ENCODE assay signal across 20 cellular contexts in the genomic region with DNA sequence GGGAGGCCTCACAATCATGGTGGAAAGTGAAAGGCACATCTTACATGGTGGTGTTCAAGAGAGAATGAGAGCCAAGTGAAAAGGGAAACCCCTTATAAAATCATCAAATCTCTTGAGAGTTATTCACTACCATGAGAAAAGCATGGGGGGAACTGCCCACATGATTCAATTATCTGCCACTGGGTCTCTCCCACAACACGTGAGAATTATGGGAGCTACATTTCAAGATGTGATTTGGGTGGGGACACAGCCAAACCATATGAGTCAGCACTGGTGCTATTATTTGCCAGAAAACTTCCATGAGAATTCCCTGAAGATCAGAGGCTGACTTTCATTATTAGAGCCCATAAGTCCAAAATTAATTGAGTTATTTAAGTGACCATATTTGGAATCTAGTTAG.
A peak's percentile ranks its signal among the peaks of the same experiment; 100 is the strongest.
DNase-seq lines count a peak whose midpoint lies in the region; ATAC-seq and TF ChIP-seq lines count a peak whose summit lies in the region.
"Had no signal": no experiment of that assay in that cellular context is flagged by ENCODE, and none has a peak within 500 bp of the region (broad histone marks: within the 10 kb centered on the region; RNA-seq: fewer than 3 reads in every experiment).

No MANE protein-coding gene starts in this region.

- peak; percentile 19 for DNase-seq in MCF 10A (ENCODE audit: unreplicated experiment)
- DNase-seq in breast epithelium (ENCODE audit: low spot score in 2 of 2) = no peak
- no peak for DNase-seq in WTC11 (ENCODE audit: low spot score)
- DNase-seq in fibroblast of the aortic adventitia (ENCODE audit: low read depth) = peak; percentile 7
- no peak for DNase-seq in foreskin melanocyte
- DNase-seq: ACHN; AML-193; C1 segment of cervical spinal cord; CD8-positive, alpha-beta T cell; DMS 273 treated with DMSO at 0.1 percent for 48 hours; DMS79; EL; GDM1; GM23248; H7; HCEC 1CT had no signal

- no peaks in the 10 kb centered on the region for H3K9me3 ChIP-seq in breast epithelium
- H3K9me3 ChIP-seq: A549 had no signal

- H3K27me3 ChIP-seq in breast epithelium = no peaks in the 10 kb centered on the region

- TF ChIP-seq CTCF in MCF 10A (IDR thresholded peaks at IDR 0.05; ENCODE audit: unreplicated experiment) = no peak
- no peak for TF ChIP-seq CTCF in breast epithelium (IDR thresholded peaks at IDR 0.05)
- TF ChIP-seq CTCF in WTC11 (IDR thresholded peaks at IDR 0.05) = no peak
- no peak for TF ChIP-seq CTCF in fibroblast of the aortic adventitia (IDR thresholded peaks at IDR 0.05; ENCODE audit: insufficient read depth, low read length)

- H3K4me3 Mint-ChIP-seq in MCF 10A (ENCODE audit: unreplicated experiment) (no peak overlapping the region), WTC11 (no peak overlapping the region; the same call in 1 of the 2 replicates)
- H3K4me3 Mint-ChIP-seq: CD8-positive, alpha-beta T cell had no signal

- H3K9me3 Mint-ChIP-seq in MCF 10A (ENCODE audit: unreplicated experiment) (no peaks in the 10 kb centered on the region), WTC11 (peaks cover 39% of the 10 kb centered on the region)

- H3K36me3 Mint-ChIP-seq in MCF 10A (ENCODE audit: insufficient read depth, unreplicated experiment) = no peaks in the 10 kb centered on the region
- peaks cover 94% of the 10 kb centered on the region for H3K36me3 Mint-ChIP-seq in WTC11
- H3K36me3 Mint-ChIP-seq: CD8-positive, alpha-beta T cell had no signal

- TF ChIP-seq POLR2A in breast epithelium (IDR thresholded peaks at IDR 0.05) = no peak

- BruUV-seq in MCF 10A (replicated peaks; lab: Mats Ljungman, UMichigan) = no TSS peak

- no peaks in the 10 kb centered on the region for H3K4me1 ChIP-seq in breast epithelium
- H3K4me1 ChIP-seq: A549 had no signal

- H3K4me3 ChIP-seq in breast epithelium = no peak overlapping the region
- H3K4me3 ChIP-seq in fibroblast of the aortic adventitia (ENCODE audit: low read depth, low read length) = no peak overlapping the region
- H3K4me3 ChIP-seq: A549, GM12878, GM23248 had no signal

- peaks cover 25% of the 10 kb centered on the region for H3K4me1 Mint-ChIP-seq in MCF 10A (ENCODE audit: insufficient read depth, unreplicated experiment)
- peaks cover 56% of the 10 kb centered on the region for H3K4me1 Mint-ChIP-seq in WTC11

- H3K27ac ChIP-seq in breast epithelium = no peak overlapping the region
- H3K27ac ChIP-seq: 22Rv1, A549, GM23248 had no signal

- H3K27me3 Mint-ChIP-seq in MCF 10A (ENCODE audit: insufficient read depth, unreplicated experiment) (no peaks in the 10 kb centered on the region), WTC11 (ENCODE audit: low read depth) (no peaks in the 10 kb centered on the region)

- H3K36me3 ChIP-seq in breast epithelium = no peaks in the 10 kb centered on the region

- ATAC-seq in WTC11 (no peak), HG02571 (IDR thresholded peaks at IDR 0.05; ENCODE audit: unreplicated experiment) (no peak)
- ATAC-seq: A549; CD8-positive, alpha-beta T cell; GM12878 had no signal

- intact Hi-C loops in MCF 10A (cut with micrococcal nuclease) = no loop called here
- intact Hi-C loops in breast epithelium (cut with DNase I; ENCODE audit: low total_unique reads) = no loop called here

- POLR2A ChIA-PET in MCF 10A (lab: Yijun Ruan, JAX) (no interaction called here), WTC11 (lab: Charles Lee) (no interaction called here)

- H3K27ac Mint-ChIP-seq in MCF 10A (ENCODE audit: low read depth, unreplicated experiment) (no peak overlapping the region), WTC11 (peak overlapping the region; percentile 27; the same call in 1 of the 2 replicates)
- H3K27ac Mint-ChIP-seq: CD8-positive, alpha-beta T cell had no signal

- CTCF ChIA-PET in MCF 10A (lab: Yijun Ruan, JAX) (no interaction called here), WTC11 (lab: Charles Lee) (no interaction called here)

TF ChIP-seq in WTC11, 78 proteins besides CTCF, POLR2A, EP300 and RAD21:
- TF ChIP-seq IRF2 (CRISPR knock-in tag; IDR thresholded peaks at IDR 0.05; ENCODE audit: borderline replicate concordance, low read depth) = no peak
- TF ChIP-seq NFATC4 (CRISPR knock-in tag; IDR thresholded peaks at IDR 0.05) = peak; percentile 61; the same call in 1 of the 2 replicates
- no peak for TF ChIP-seq CREM (CRISPR knock-in tag; IDR thresholded peaks at IDR 0.05)
- TF ChIP-seq ZNF532 (CRISPR knock-in tag; IDR thresholded peaks at IDR 0.05; ENCODE audit: borderline replicate concordance) = no peak
- TF ChIP-seq, protein P1, sequence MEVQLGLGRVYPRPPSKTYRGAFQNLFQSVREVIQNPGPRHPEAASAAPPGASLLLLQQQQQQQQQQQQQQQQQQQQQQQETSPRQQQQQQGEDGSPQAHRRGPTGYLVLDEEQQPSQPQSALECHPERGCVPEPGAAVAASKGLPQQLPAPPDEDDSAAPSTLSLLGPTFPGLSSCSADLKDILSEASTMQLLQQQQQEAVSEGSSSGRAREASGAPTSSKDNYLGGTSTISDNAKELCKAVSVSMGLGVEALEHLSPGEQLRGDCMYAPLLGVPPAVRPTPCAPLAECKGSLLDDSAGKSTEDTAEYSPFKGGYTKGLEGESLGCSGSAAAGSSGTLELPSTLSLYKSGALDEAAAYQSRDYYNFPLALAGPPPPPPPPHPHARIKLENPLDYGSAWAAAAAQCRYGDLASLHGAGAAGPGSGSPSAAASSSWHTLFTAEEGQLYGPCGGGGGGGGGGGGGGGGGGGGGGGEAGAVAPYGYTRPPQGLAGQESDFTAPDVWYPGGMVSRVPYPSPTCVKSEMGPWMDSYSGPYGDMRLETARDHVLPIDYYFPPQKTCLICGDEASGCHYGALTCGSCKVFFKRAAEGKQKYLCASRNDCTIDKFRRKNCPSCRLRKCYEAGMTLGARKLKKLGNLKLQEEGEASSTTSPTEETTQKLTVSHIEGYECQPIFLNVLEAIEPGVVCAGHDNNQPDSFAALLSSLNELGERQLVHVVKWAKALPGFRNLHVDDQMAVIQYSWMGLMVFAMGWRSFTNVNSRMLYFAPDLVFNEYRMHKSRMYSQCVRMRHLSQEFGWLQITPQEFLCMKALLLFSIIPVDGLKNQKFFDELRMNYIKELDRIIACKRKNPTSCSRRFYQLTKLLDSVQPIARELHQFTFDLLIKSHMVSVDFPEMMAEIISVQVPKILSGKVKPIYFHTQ (CRISPR knock-in tag; IDR thresholded peaks at IDR 0.05) = peak; percentile 59; the same call in 1 of the 2 replicates
- TF ChIP-seq ZNF232 (CRISPR knock-in tag; IDR thresholded peaks at IDR 0.05) = no peak

Comparison
In these comparisons a context has a peak if more than half of its experiments do, and no peak if none do; other contexts are left out.
1. DNase-seq: peak in MCF 10A (single experiment) and fibroblast of the aortic adventitia (single experiment); none in breast epithelium (0 of 2), WTC11 (single experiment) and foreskin melanocyte (single experiment).